In genomic region chr22:35377735-35378134, GRCh38 we compare ENCODE assay signal across 8 cellular contexts. TPM values are rescaled to one million over a fixed set of nuclear protein-coding genes. Genes with fewer than 3 reads are reported as not detected.
A peak's percentile ranks its signal among the peaks of the same experiment; 100 is the strongest.
DNase-seq lines count a peak whose midpoint lies in the region; ATAC-seq and TF ChIP-seq lines count a peak whose summit lies in the region.

No MANE protein-coding gene starts in this region.

- H3K27me3 ChIP-seq in left ventricle myocardium inferior (ENCODE audit: low read depth) (no peaks in the 10 kb centered on the region), right cardiac atrium (ENCODE audit: control insufficient read depth, insufficient read depth) (no peaks in the 10 kb centered on the region), body of pancreas (no peaks in the 10 kb centered on the region), muscle layer of colon (ENCODE audit: control insufficient read depth in 1 of 2, insufficient read depth in 2 of 2, low read length in 2 of 2) (no peaks in the 10 kb centered on the region), vagina (no peaks in the 10 kb centered on the region), prostate gland (replicated peaks; ENCODE audit: insufficient read depth) (no peaks in the 10 kb centered on the region)

- DNase-seq in left ventricle myocardium inferior (no peak), right cardiac atrium (no peak), body of pancreas (no peak), vagina (ENCODE audit: extremely low spot score in 2 of 2) (no peak), G401 (ENCODE audit: low spot score) (no peak), prostate gland (ENCODE audit: low spot score) (no peak)

- H3K27ac ChIP-seq in left ventricle myocardium inferior (replicated peaks) (peak overlapping the region; percentile 79), right cardiac atrium (ENCODE audit: low read length) (no peak overlapping the region), body of pancreas (peak overlapping the region in 3 of 4 donors; percentile 68 to 76 (median 76)), muscle layer of colon (ENCODE audit: low read depth, low read length) (peak overlapping the region; percentile 73), vagina (peak overlapping the region; percentile 81), prostate gland (peak overlapping the region in 1 of 2 donors; percentile 49)

- TF ChIP-seq POLR2A in body of pancreas (IDR thresholded peaks at IDR 0.05) (no peak), vagina (IDR thresholded peaks at IDR 0.05) (no peak), prostate gland (IDR thresholded peaks at IDR 0.05) (no peak)

- 80% methylated on average over 3 of the region's 3 CpGs for WGBS in right cardiac atrium
- WGBS in body of pancreas, 2 donors: 57 to 83% methylated on average over 3 of the region's 3 CpGs
- 85% methylated on average over 3 of the region's 3 CpGs for WGBS in prostate gland

- in situ Hi-C loops in G401 (cut with HindIII; ENCODE audit: low sequenced_read_pairs): no loop called here

- H3K9me3 ChIP-seq in left ventricle myocardium inferior (replicated peaks): no peaks in the 10 kb centered on the region
- no peaks in the 10 kb centered on the region for H3K9me3 ChIP-seq in right cardiac atrium (ENCODE audit: control insufficient read depth, low read length)
- H3K9me3 ChIP-seq in body of pancreas: no peaks in the 10 kb centered on the region
- H3K9me3 ChIP-seq in muscle layer of colon (ENCODE audit: low read length): no peaks in the 10 kb centered on the region
- no peaks in the 10 kb centered on the region for H3K9me3 ChIP-seq in vagina
- no peaks in the 10 kb centered on the region for H3K9me3 ChIP-seq in prostate gland

- no peak overlapping the region for H3K9ac ChIP-seq in muscle layer of colon (ENCODE audit: low read length)

- TF ChIP-seq CTCF in left ventricle myocardium inferior (IDR thresholded peaks at IDR 0.05; ENCODE audit: borderline replicate concordance): no peak
- no peak for TF ChIP-seq CTCF in body of pancreas (IDR thresholded peaks at IDR 0.05)
- TF ChIP-seq CTCF in vagina (IDR thresholded peaks at IDR 0.05): no peak
- no peak for TF ChIP-seq CTCF in prostate gland (IDR thresholded peaks at IDR 0.05)

- intact Hi-C loops in left ventricle myocardium inferior (cut with micrococcal nuclease): no loop called here
- intact Hi-C loops in right cardiac atrium (cut with DNase I): no loop called here
- intact Hi-C loops in body of pancreas (cut with DNase I): no loop called here
- intact Hi-C loops in vagina (cut with DNase I): no loop called here
- intact Hi-C loops in prostate gland (cut with DNase I): no loop called here

- H3K36me3 ChIP-seq in left ventricle myocardium inferior: no peaks in the 10 kb centered on the region
- no peaks in the 10 kb centered on the region for H3K36me3 ChIP-seq in body of pancreas (replicated peaks in 1 of 2; ENCODE audit: insufficient read depth in 1 of 2, low read depth in 2 of 2)
- no peaks in the 10 kb centered on the region for H3K36me3 ChIP-seq in muscle layer of colon (ENCODE audit: insufficient read depth, low read length)
- no peaks in the 10 kb centered on the region for H3K36me3 ChIP-seq in vagina
- H3K36me3 ChIP-seq in prostate gland: no peaks in the 10 kb centered on the region

- no peak for ATAC-seq in right cardiac atrium
- no peak for ATAC-seq in body of pancreas
- no peak for ATAC-seq in esophagus mucosa

- H3K4me3 ChIP-seq in left ventricle myocardium inferior (no peak overlapping the region), right cardiac atrium (ENCODE audit: low read length) (no peak overlapping the region), body of pancreas (no peak overlapping the region), muscle layer of colon (ENCODE audit: low read depth in 1 of 2, low read length in 2 of 2) (no peak overlapping the region), vagina (no peak overlapping the region), prostate gland (no peak overlapping the region)

- H3K4me1 ChIP-seq in left ventricle myocardium inferior: peaks cover 30% of the 10 kb centered on the region
- H3K4me1 ChIP-seq in right cardiac atrium (ENCODE audit: control insufficient read depth, insufficient read depth, low read length): no peaks in the 10 kb centered on the region
- peaks cover 39% of the 10 kb centered on the region for H3K4me1 ChIP-seq in body of pancreas
- H3K4me1 ChIP-seq in muscle layer of colon (ENCODE audit: insufficient read depth, low read length): peaks cover 33% of the 10 kb centered on the region
- peaks cover 33% of the 10 kb centered on the region for H3K4me1 ChIP-seq in vagina
- H3K4me1 ChIP-seq in prostate gland (replicated peaks): no peaks in the 10 kb centered on the region

RNA-seq across cellular contexts. Expression of gene HMOX1, which starts 3.2 kb away (rescaled TPM):
- total RNA-seq in left ventricle myocardium inferior: 4.8 TPM
- total RNA-seq in right cardiac atrium: 10 to 100 TPM in 2 of 4 donors, 1 to 10 TPM in 2; 6.2 to 10.8 (median 9.6) TPM
- polyA plus RNA-seq in right cardiac atrium: 6.1 TPM
- 10 to 100 TPM in 1 of 2 donors, 1 to 10 TPM in 1; 9.3 to 32.0 TPM for total RNA-seq in body of pancreas
- 26.8 TPM for total RNA-seq in vagina
- 63.1 and 71.6 TPM in 2 replicates for total RNA-seq in G401 (2014; rRNA removed; shearing (Covaris generic))
- 27.8 TPM for total RNA-seq in esophagus mucosa
- 10 to 100 TPM in 1 of 2 donors, 1 to 10 TPM in 1; 3.5 to 31.5 TPM for total RNA-seq in prostate gland

RNA-seq across cellular contexts. Expression of gene MCM5, which starts 22.2 kb away (rescaled TPM):
- total RNA-seq in left ventricle myocardium inferior: 8.3 TPM
- total RNA-seq in right cardiac atrium: 10 to 100 TPM in 2 of 4 donors, 1 to 10 TPM in 2; 7.4 to 15.8 (median 11.0) TPM
- polyA plus RNA-seq in right cardiac atrium: 7.3 TPM
- total RNA-seq in body of pancreas: 1 to 10 TPM; 7.9 to 9.3 TPM
- total RNA-seq in vagina: 17.9 TPM
- total RNA-seq in G401 (2014; rRNA removed; shearing (Covaris generic)): 131 and 200 TPM in 2 replicates
- 34.4 TPM for total RNA-seq in esophagus mucosa
- total RNA-seq in prostate gland: 10 to 100 TPM; 42.2 to 51.8 TPM
